ENCODE assay signal across 6 cellular contexts in genomic region chr22:20131856-20132685, GRCh38. TPM values are rescaled to one million over a fixed set of nuclear protein-coding genes. Genes with fewer than 3 reads are reported as not detected.
A peak's percentile ranks its signal among the peaks of the same experiment; 100 is the strongest.
DNase-seq lines count a peak whose midpoint lies in the region; FAIRE-seq and TF ChIP-seq lines count a peak whose summit lies in the region.

No MANE protein-coding gene starts in this region.

- H3K9ac ChIP-seq in HUES6 (ENCODE audit: low read length) (peak overlapping the region; percentile 60), duodenal mucosa (ENCODE audit: low read depth in 1 of 2, low read length in 2 of 2) (peak overlapping the region; percentile 36 to 63)

- H3K27ac ChIP-seq in HUES6 (ENCODE audit: low read depth, low read length) (no peak overlapping the region), duodenal mucosa (ENCODE audit: low read depth, low read length) (no peak overlapping the region), prostate gland (peak overlapping the region; percentile 14 to 60)

- H3K36me3 ChIP-seq in BJ (ENCODE audit: control insufficient read depth, insufficient read depth, low read length) = peaks cover 4% of the 10 kb centered on the region
- H3K36me3 ChIP-seq in HUES6 (ENCODE audit: control insufficient read depth, insufficient read depth, low read length) = peaks cover 15% of the 10 kb centered on the region
- H3K36me3 ChIP-seq in duodenal mucosa (ENCODE audit: control insufficient read depth in 1 of 2, insufficient read depth in 2 of 2, low read length in 2 of 2) = peaks cover 4 to 7% of the 10 kb centered on the region in 2 donors
- no peaks in the 10 kb centered on the region for H3K36me3 ChIP-seq in prostate gland

- POLR2A ChIA-PET in BJ (lab: Charles Lee) = interaction anchor here (0.5 kb wide), 1 partner anchor 14 kb away, joined by 3 read pairs; no protein-coding TSS in a partner anchor

- H3K9me3 ChIP-seq in HUES6 (ENCODE audit: control insufficient read depth, insufficient read depth, low read depth, low read length) (no peaks in the 10 kb centered on the region), duodenal mucosa (ENCODE audit: control insufficient read depth in 1 of 2, low read length in 2 of 2) (no peaks in the 10 kb centered on the region), prostate gland (no peaks in the 10 kb centered on the region)

- TF ChIP-seq CTCF in BJ (IDR thresholded peaks at IDR 0.05; ENCODE audit: insufficient read depth, low read depth, low read length) (no peak), prostate gland (IDR thresholded peaks at IDR 0.05) (no peak)

- H3K4me1 ChIP-seq in HUES6 (ENCODE audit: control insufficient read depth, insufficient read depth, low read length) = peaks cover 5% of the 10 kb centered on the region
- H3K4me1 ChIP-seq in duodenal mucosa (ENCODE audit: control insufficient read depth in 1 of 2, insufficient read depth in 2 of 2, low read length in 2 of 2) = peaks cover 7 to 32% of the 10 kb centered on the region in 2 donors
- H3K4me1 ChIP-seq in prostate gland (replicated peaks) = peaks cover 9% of the 10 kb centered on the region

- intact Hi-C loops in prostate gland (cut with DNase I) = loop anchor here (5.0 kb wide), 1 partner anchor 50 kb away; the partner anchor contains the start of gene DGCR8

- no peak for TF ChIP-seq POLR2A in prostate gland (IDR thresholded peaks at IDR 0.05)

- WGBS in prostate gland = under 1% methylated on average over 22 of the region's 73 CpGs

- DNase-seq in BJ (ENCODE audit: low read depth) (no peak), prostate gland (ENCODE audit: low spot score) (no peak), frontal cortex (ENCODE audit: low spot score in 2 of 2) (no peak), NCI-H1694 treated with DMSO at 0.1 percent for 48 hours (lab: John Stamatoyannopoulos, UW) (no peak)

- FAIRE-seq in frontal cortex (lab: Jason Lieb, UNC) = no peak

- H3K27me3 ChIP-seq in BJ (ENCODE audit: control insufficient read depth, insufficient read depth, low read length) = no peaks in the 10 kb centered on the region
- H3K27me3 ChIP-seq in HUES6 (ENCODE audit: control insufficient read depth, insufficient read depth, low read length) = no peaks in the 10 kb centered on the region
- no peaks in the 10 kb centered on the region for H3K27me3 ChIP-seq in duodenal mucosa (ENCODE audit: control insufficient read depth in 1 of 2, insufficient read depth in 2 of 2, low read length in 2 of 2)
- no peaks in the 10 kb centered on the region for H3K27me3 ChIP-seq in prostate gland (replicated peaks; ENCODE audit: insufficient read depth)

- H3K4me3 ChIP-seq in BJ (ENCODE audit: low read depth, low read length) (peak overlapping the region; percentile 91), HUES6 (ENCODE audit: low read depth, low read length) (peak overlapping the region; percentile 78), duodenal mucosa (ENCODE audit: low read depth in 1 of 2, low read length in 2 of 2) (peak overlapping the region; percentile 72 to 78), prostate gland (peak overlapping the region; percentile 82 to 99)

- CTCF ChIA-PET in BJ (lab: Yijun Ruan, JAX) = no interaction called here

RNA-seq across cellular contexts. Expression of gene ZDHHC8, which starts 0.5 kb away (rescaled TPM):
- polyA plus RNA-seq in BJ (2011; rRNA removed) = 15.1 and 32.2 TPM in 2 replicates
- polyA minus RNA-seq in BJ (2011; rRNA and poly(A)+ RNA removed) = 13.5 and 17.6 TPM in 2 replicates
- total RNA-seq in prostate gland (10 to 100 TPM; 14.1 to 36.6 TPM), frontal cortex (2.9 TPM)

RNA-seq across cellular contexts. Expression of gene TRMT2A, which starts 15.0 kb away (rescaled TPM):
- 20.1 and 34.2 TPM in 2 replicates for polyA plus RNA-seq in BJ (2011; rRNA removed)
- polyA minus RNA-seq in BJ (2011; rRNA and poly(A)+ RNA removed) = 32.0 and 49.5 TPM in 2 replicates
- 100 to 1,000 TPM in 1 of 2 donors, 10 to 100 TPM in 1; 65.8 to 123 TPM for total RNA-seq in prostate gland
- total RNA-seq in frontal cortex = 28.9 TPM

RNA-seq across cellular contexts. Expression of gene RANBP1, which starts 16.2 kb away (rescaled TPM):
- polyA plus RNA-seq in BJ (2011; rRNA removed) = 164 and 166 TPM in 2 replicates
- 69.5 and 109 TPM in 2 replicates for polyA minus RNA-seq in BJ (2011; rRNA and poly(A)+ RNA removed)
- total RNA-seq in prostate gland (100 to 1,000 TPM; 108 to 204 TPM), frontal cortex (182 TPM)

RNA-seq across cellular contexts. Expression of gene CCDC188, which starts 18.8 kb away (rescaled TPM):
- 4.9 and 6.5 TPM in 2 replicates for polyA plus RNA-seq in BJ (2011; rRNA removed)
- 0.98 and 1.6 TPM in 2 replicates for polyA minus RNA-seq in BJ (2011; rRNA and poly(A)+ RNA removed)
- total RNA-seq in prostate gland (1 to 10 TPM in 1 of 2 donors, not detected in 1; 1.2 TPM), frontal cortex (0.82 TPM)

RNA-seq across cellular contexts. Expression of gene DGCR8, which starts 52.0 kb away (rescaled TPM):
- 16.3 and 21.3 TPM in 2 replicates for polyA plus RNA-seq in BJ (2011; rRNA removed)
- 15.7 and 18.3 TPM in 2 replicates for polyA minus RNA-seq in BJ (2011; rRNA and poly(A)+ RNA removed)
- 10 to 100 TPM; 20.9 to 47.6 TPM for total RNA-seq in prostate gland
- 42.8 TPM for total RNA-seq in frontal cortex

Comparison
In these comparisons a context has a peak if more than half of its experiments do, and no peak if none do; other contexts are left out.
1. H3K27ac ChIP-seq: peak in prostate gland (2 of 2); none in HUES6 (single experiment) and duodenal mucosa (single experiment).
2. Peak in every context shown above with its lines, with median percentiles within 50 percentile points of each other: H3K4me3 ChIP-seq.